17 cellular contexts compared by ENCODE assay signal in the genomic region with DNA sequence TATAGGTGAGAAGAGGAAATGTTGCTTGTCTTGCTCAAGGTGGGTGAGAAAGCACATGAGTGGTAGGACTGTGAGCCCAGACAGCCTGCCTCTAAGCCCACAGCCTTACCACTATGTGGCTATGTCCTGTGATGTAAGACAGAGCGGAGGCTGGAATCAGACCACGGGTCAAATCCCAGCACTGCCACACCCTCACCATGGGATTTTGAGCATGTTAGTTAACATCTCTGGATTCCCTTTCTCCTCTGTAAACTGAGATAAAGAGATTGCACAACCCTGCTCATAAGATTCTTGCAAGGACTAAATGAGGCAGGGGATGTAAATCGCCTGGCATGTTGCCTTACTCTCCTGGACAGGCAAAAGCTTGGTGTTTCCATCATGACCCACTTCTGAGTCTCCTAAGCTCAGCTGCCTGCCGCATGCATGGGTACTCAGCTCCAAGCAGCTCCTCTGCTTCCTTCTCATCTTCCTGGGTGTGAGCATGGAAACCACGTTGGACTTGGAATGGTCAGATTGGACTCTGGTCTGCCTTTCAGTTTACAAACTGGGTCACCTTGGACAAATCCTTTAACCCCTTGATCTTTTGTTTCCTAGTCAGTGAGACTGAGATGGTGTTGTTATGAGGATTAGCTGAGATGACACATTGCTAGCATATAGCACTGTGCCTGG. TPM values are rescaled to one million over a fixed set of nuclear protein-coding genes. Genes with fewer than 3 reads are reported as not detected.
DNase-seq lines count a peak whose midpoint lies in the region; TF ChIP-seq lines count a peak whose summit lies in the region.
"Had no signal": no experiment of that assay in that cellular context is flagged by ENCODE, and none has a peak within 500 bp of the region (broad histone marks: within the 10 kb centered on the region; RNA-seq: fewer than 3 reads in every experiment).

No MANE protein-coding gene starts in this region.

- H3K4me3 ChIP-seq in fibroblast of villous mesenchyme (ENCODE audit: low read depth, low read length) (no peak overlapping the region), osteoblast (ENCODE audit: insufficient read depth, low read length) (no peak overlapping the region)
- H3K4me3 ChIP-seq: adrenal gland, testis had no signal

- H4K20me1 ChIP-seq in osteoblast (ENCODE audit: insufficient read depth, low read length): no peaks in the 10 kb centered on the region

- peak overlapping the region; percentile 14 for H2AFZ ChIP-seq in osteoblast (ENCODE audit: low read length)

- peaks cover 23% of the 10 kb centered on the region for H3K4me1 ChIP-seq in osteoblast (ENCODE audit: insufficient read depth, low read length)
- H3K4me1 ChIP-seq: adrenal gland, testis had no signal

- no peaks in the 10 kb centered on the region for H3K79me2 ChIP-seq in osteoblast (ENCODE audit: insufficient read depth, low read length)

- no peaks in the 10 kb centered on the region for H3K9me3 ChIP-seq in osteoblast (ENCODE audit: low read depth, low read length)
- H3K9me3 ChIP-seq: adrenal gland, testis had no signal

- DNase-seq in NK-92 treated with Interleukin-12 subunit alpha and Interleukin-12 subunit beta, amount 100 ng/mL, for 24 hours (lab: John Stamatoyannopoulos, UW): peak; percentile 23
- DNase-seq in NK-92 (lab: John Stamatoyannopoulos, UW; ENCODE audit: unreplicated experiment) (no peak), fibroblast of villous mesenchyme (ENCODE audit: low read depth) (peak; percentile 94), osteoblast (ENCODE audit: insufficient read length, low spot score, missing footprints) (peak; percentile 32), A172 (ENCODE audit: low spot score) (no peak), cerebellum (ENCODE audit: low spot score) (no peak), ACHN (no peak), NCI-H1436 (lab: John Stamatoyannopoulos, UW) (no peak)
- DNase-seq: 8988T; adrenal gland; cortex of kidney; DMS53; MV-4-11; NCI-H2029 treated with DMSO at 0.1 percent for 48 hours; NCI-H510A; stimulated activated CD4-positive, alpha-beta T cell treated with anti-CD3 and anti-CD28 coated beads, Interleukin-4, amount 100 ng/mL, for 24 hours; testis had no signal

- TF ChIP-seq CTCF in fibroblast of villous mesenchyme (IDR thresholded peaks at IDR 0.05; ENCODE audit: insufficient read depth, low read depth, low read length): no peak
- TF ChIP-seq CTCF in osteoblast (IDR thresholded peaks at IDR 0.05; ENCODE audit: extremely low read depth, low read depth, low read length): no peak

- H3K4me2 ChIP-seq in osteoblast (ENCODE audit: insufficient read depth, low read length): no peak overlapping the region

- H3K36me3 ChIP-seq in osteoblast (ENCODE audit: insufficient read depth, low read length): no peaks in the 10 kb centered on the region
- H3K36me3 ChIP-seq: adrenal gland had no signal

- H3K27ac ChIP-seq in osteoblast (ENCODE audit: low read depth, low read length): no peak overlapping the region
- H3K27ac ChIP-seq: adrenal gland, testis had no signal

- in situ Hi-C loops in ACHN (cut with HindIII; ENCODE audit: low pct_ligation_motif_present, low pct_unique_long_range_greater_than_20kb, low sequenced_read_pairs): no loop called here

- H3K27me3 ChIP-seq in osteoblast (ENCODE audit: insufficient read depth, low read length): no peaks in the 10 kb centered on the region
- H3K27me3 ChIP-seq: adrenal gland, testis had no signal

RNA-seq across cellular contexts. Expression of a gene that starts 41.3 kb away (rescaled TPM):
- total RNA-seq in fibroblast of villous mesenchyme (2.6 and 4.5 TPM in 2 replicates), osteoblast (31.1 and 32.1 TPM in 2 replicates), cerebellum (137 TPM)
- 8.6 and 10.9 TPM in 2 replicates for total RNA-seq in A172 (2014; rRNA removed; shearing (Covaris generic))

Comparison
In these comparisons a context has a peak if more than half of its experiments do, and no peak if none do; other contexts are left out.
1. DNase-seq: peak in NK-92 treated with Interleukin-12 subunit alpha and Interleukin-12 subunit beta, amount 100 ng/mL, for 24 hours (single experiment), fibroblast of villous mesenchyme (single experiment) and osteoblast (single experiment); none in NK-92 (single experiment), A172 (single experiment), cerebellum (single experiment), ACHN (single experiment) and NCI-H1436 (single experiment).